Comparison of ENCODE assay signal across 16 cellular contexts in the genomic region with DNA sequence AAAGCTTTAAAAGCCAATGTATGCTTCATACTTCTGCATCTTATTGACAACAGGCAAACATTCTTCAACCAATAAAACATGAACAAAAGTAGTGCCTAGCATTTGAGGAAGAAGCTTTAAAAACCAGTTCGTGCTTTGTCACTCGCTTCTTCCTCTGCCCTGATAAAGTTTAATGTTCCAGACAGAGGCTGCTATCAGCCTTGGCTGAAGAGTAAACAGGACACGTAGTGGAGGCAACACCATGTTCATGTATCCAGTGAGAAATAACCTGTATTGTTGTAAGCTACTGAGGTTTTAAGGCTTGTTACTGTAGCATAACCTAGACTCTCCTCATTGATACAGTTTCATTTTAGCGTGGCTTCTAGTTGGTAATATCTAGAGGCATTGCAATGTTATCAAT.
"Had no signal": no experiment of that assay in that cellular context is flagged by ENCODE, and none has a peak within 500 bp of the region (broad histone marks: within the 10 kb centered on the region; RNA-seq: fewer than 3 reads in every experiment).

No MANE protein-coding gene starts in this region.

- H3K9me3 Mint-ChIP-seq: activated naive CD4-positive, alpha-beta T cell treated with anti-CD3 and anti-CD28 coated beads, Interleukin-2, amount 50 U/mL, for 72 hours; endodermal cell had no signal

- H3K36me3 ChIP-seq: prostate gland, sigmoid colon had no signal

- H3K27me3 ChIP-seq: sigmoid colon had no signal

- DNase-seq: activated CD4-positive, alpha-beta T cell treated with anti-CD3 and anti-CD28 coated beads, Interleukin-2, amount 50 U/mL, for 1 hour; activated T-cell treated with anti-CD3 and anti-CD28 coated beads for 4 hours; amniotic stem cell; dermis blood vessel endothelial cell; endodermal cell; mesendoderm; nephron progenitor cell; sigmoid colon; stimulated activated CD4-positive, alpha-beta T cell treated with anti-CD3 and anti-CD28 coated beads, Interleukin-12 subunit alpha, Interleukin-12 subunit beta, amount 100 ng/mL, for 4 hours; stimulated activated naive CD4-positive, alpha-beta T cell; substantia nigra; T-helper 1 cell had no signal

- H3K4me3 ChIP-seq: prostate gland, sigmoid colon had no signal

- ATAC-seq: activated naive CD4-positive, alpha-beta T cell treated with anti-CD3 and anti-CD28 coated beads, Interleukin-2, amount 50 U/mL, for 72 hours had no signal

- H3K36me3 Mint-ChIP-seq: type B pancreatic cell had no signal

- H3K27ac ChIP-seq: prostate gland, sigmoid colon had no signal

- H3K9me3 ChIP-seq: prostate gland, sigmoid colon had no signal

- H3K27ac Mint-ChIP-seq: activated naive CD4-positive, alpha-beta T cell treated with anti-CD3 and anti-CD28 coated beads, Interleukin-2, amount 50 U/mL, for 72 hours; brain; endodermal cell; nephron progenitor cell; type B pancreatic cell had no signal

- H3K4me3 Mint-ChIP-seq: endodermal cell, nephron progenitor cell, type B pancreatic cell had no signal
